Comparison of ENCODE assay signal across 9 cellular contexts in genomic region chr1:29282924-29283803, GRCh38. TPM values are rescaled to one million over a fixed set of nuclear protein-coding genes. Genes with fewer than 3 reads are reported as not detected.
DNase-seq lines count a peak whose midpoint lies in the region; ATAC-seq and TF ChIP-seq lines count a peak whose summit lies in the region.
"Had no signal": no experiment of that assay in that cellular context is flagged by ENCODE, and none has a peak within 500 bp of the region (broad histone marks: within the 10 kb centered on the region; RNA-seq: fewer than 3 reads in every experiment).

No MANE protein-coding gene starts in this region.

- peaks cover 5% of the 10 kb centered on the region for H3K4me1 ChIP-seq in CD4-positive, alpha-beta memory T cell (ENCODE audit: insufficient read depth, low read length)
- H3K4me1 ChIP-seq in HAP-1: peaks cover 5% of the 10 kb centered on the region
- H3K4me1 ChIP-seq in foreskin keratinocyte: peaks cover 13% of the 10 kb centered on the region
- H3K4me1 ChIP-seq in spleen: peaks cover 0 to 12% (median 0%) of the 10 kb centered on the region in 6 donors
- no peaks in the 10 kb centered on the region for H3K4me1 ChIP-seq in prostate gland (replicated peaks)
- H3K4me1 ChIP-seq: uterus had no signal

- no peaks in the 10 kb centered on the region for H3K27me3 ChIP-seq in CD4-positive, alpha-beta memory T cell (ENCODE audit: insufficient read depth, low read length)
- no peaks in the 10 kb centered on the region for H3K27me3 ChIP-seq in HAP-1 (ENCODE audit: low read depth)
- H3K27me3 ChIP-seq in foreskin keratinocyte: no peaks in the 10 kb centered on the region
- peaks cover 0 to 15% (median 0%) of the 10 kb centered on the region in 7 donors for H3K27me3 ChIP-seq in spleen (replicated peaks in 1 of 7)
- H3K27me3 ChIP-seq in prostate gland (replicated peaks; ENCODE audit: insufficient read depth): no peaks in the 10 kb centered on the region
- H3K27me3 ChIP-seq: uterus had no signal

- TF ChIP-seq POLR2A in spleen (IDR thresholded peaks at IDR 0.05) (no peak), prostate gland (IDR thresholded peaks at IDR 0.05) (no peak)

- H3K4me1 Mint-ChIP-seq in CD4-positive, alpha-beta memory T cell: peaks cover 4 to 5% (median 4%) of the 10 kb centered on the region in 4 donors
- peaks cover 4% of the 10 kb centered on the region for H3K4me1 Mint-ChIP-seq in T-helper 1 cell treated with Interleukin-12 subunit alpha and Interleukin-12 subunit beta and Interleukin-4 antibody, amounts not matched to agents 30 μg/mL and 1 μg/mL, for 36 hours (ENCODE audit: low read depth)

- ATAC-seq in foreskin keratinocyte: peak; percentile 68

- TF ChIP-seq CTCF in foreskin keratinocyte (conservative IDR thresholded peaks at IDR 0.05) (no peak), spleen (IDR thresholded peaks at IDR 0.05 in 8 of 11, conservative IDR thresholded peaks at IDR 0.05 in 3 of 11) (no peak), prostate gland (IDR thresholded peaks at IDR 0.05) (no peak)

- H3K4me3 ChIP-seq in CD4-positive, alpha-beta memory T cell (ENCODE audit: low read length in 2 of 2): no peak overlapping the region
- H3K4me3 ChIP-seq in HAP-1: no peak overlapping the region
- peak overlapping the region in 1 of 8 donors; percentile 14 for H3K4me3 ChIP-seq in spleen
- no peak overlapping the region for H3K4me3 ChIP-seq in prostate gland
- H3K4me3 ChIP-seq: uterus had no signal

- 23 to 33% (median 27%) methylated on average over 15 to 16 of the region's 16 CpGs for WGBS in spleen, 5 donors
- 48% methylated on average over 16 of the region's 16 CpGs for WGBS in prostate gland

- H3K27me3 Mint-ChIP-seq in CD4-positive, alpha-beta memory T cell: peaks cover 4 to 5% of the 10 kb centered on the region in 2 donors
- peaks cover 2% of the 10 kb centered on the region for H3K27me3 Mint-ChIP-seq in T-helper 1 cell treated with Interleukin-12 subunit alpha and Interleukin-12 subunit beta and Interleukin-4 antibody, amounts not matched to agents 30 μg/mL and 1 μg/mL, for 36 hours (ENCODE audit: low read depth)

- no peaks in the 10 kb centered on the region for H3K9me3 ChIP-seq in CD4-positive, alpha-beta memory T cell (ENCODE audit: control insufficient read depth in 1 of 2, low read length in 2 of 2)
- H3K9me3 ChIP-seq in HAP-1 (no peaks in the 10 kb centered on the region), spleen (no peaks in the 10 kb centered on the region), prostate gland (no peaks in the 10 kb centered on the region)
- H3K9me3 ChIP-seq: uterus had no signal

- intact Hi-C loops in CD4-positive, alpha-beta memory T cell (cut with micrococcal nuclease): no loop called here
- intact Hi-C loops in spleen (cut with DNase I; ENCODE audit: low total_unique reads) (no loop called here), prostate gland (cut with DNase I) (no loop called here)

- in situ Hi-C loops in HAP-1 (cut with MboI; ENCODE audit: low sequenced_read_pairs): no loop called here

- no peak overlapping the region for H3K27ac ChIP-seq in CD4-positive, alpha-beta memory T cell (ENCODE audit: low read depth, low read length)
- no peak overlapping the region for H3K27ac ChIP-seq in foreskin keratinocyte
- peak overlapping the region in 1 of 8 donors; percentile 3 for H3K27ac ChIP-seq in spleen
- no peak overlapping the region for H3K27ac ChIP-seq in prostate gland
- H3K27ac ChIP-seq: uterus had no signal

- POLR2A ChIA-PET in CD4-positive, alpha-beta memory T cell (lab: Charles Lee; ENCODE audit: partially characterized antibody): no interaction called here

- H3K4me3 Mint-ChIP-seq in CD4-positive, alpha-beta memory T cell: peak overlapping the region in 7 of 8 donors; percentile 1 to 79 (median 54)
- H3K4me3 Mint-ChIP-seq in T-helper 1 cell treated with Interleukin-12 subunit alpha and Interleukin-12 subunit beta and Interleukin-4 antibody, amounts not matched to agents 30 μg/mL and 1 μg/mL, for 36 hours: peak overlapping the region; percentile 13

- peak overlapping the region in 1 of 7 donors; percentile 22 for H3K27ac Mint-ChIP-seq in CD4-positive, alpha-beta memory T cell
- peak overlapping the region; percentile 36 for H3K27ac Mint-ChIP-seq in T-helper 1 cell treated with Interleukin-12 subunit alpha and Interleukin-12 subunit beta and Interleukin-4 antibody, amounts not matched to agents 30 μg/mL and 1 μg/mL, for 36 hours

- H3K36me3 ChIP-seq in CD4-positive, alpha-beta memory T cell (ENCODE audit: insufficient read depth, low read length): no peaks in the 10 kb centered on the region
- H3K36me3 ChIP-seq in HAP-1 (replicated peaks): peaks cover 31% of the 10 kb centered on the region
- H3K36me3 ChIP-seq in spleen: no peaks in the 10 kb centered on the region
- H3K36me3 ChIP-seq in prostate gland: peaks cover 0 to 4% of the 10 kb centered on the region in 2 donors
- H3K36me3 ChIP-seq: uterus had no signal

- no peaks in the 10 kb centered on the region for H3K36me3 Mint-ChIP-seq in CD4-positive, alpha-beta memory T cell
- no peaks in the 10 kb centered on the region for H3K36me3 Mint-ChIP-seq in T-helper 1 cell treated with Interleukin-12 subunit alpha and Interleukin-12 subunit beta and Interleukin-4 antibody, amounts not matched to agents 30 μg/mL and 1 μg/mL, for 36 hours (ENCODE audit: low read depth)

- DNase-seq in CD4-positive, alpha-beta memory T cell: no peak
- peak; percentile 66 to 95 for DNase-seq in HAP-1 (ENCODE audit: low spot score in 2 of 2)
- DNase-seq in foreskin keratinocyte: peak in 1 of 2 donors; percentile 54
- DNase-seq in retina: peak; percentile 55
- no peak for DNase-seq in spleen
- no peak for DNase-seq in prostate gland (ENCODE audit: low spot score)
- no peak for DNase-seq in T-helper 9 cell

- H3K9me3 Mint-ChIP-seq in CD4-positive, alpha-beta memory T cell: no peaks in the 10 kb centered on the region
- no peaks in the 10 kb centered on the region for H3K9me3 Mint-ChIP-seq in T-helper 1 cell treated with Interleukin-12 subunit alpha and Interleukin-12 subunit beta and Interleukin-4 antibody, amounts not matched to agents 30 μg/mL and 1 μg/mL, for 36 hours

- CTCF ChIA-PET in CD4-positive, alpha-beta memory T cell (lab: Charles Lee; ENCODE audit: partially characterized antibody): no interaction called here

RNA-seq across cellular contexts. Expression of gene PTPRU, which starts 46.8 kb away (rescaled TPM):
- total RNA-seq in CD4-positive, alpha-beta memory T cell: under 1 TPM in 1 of 2 experiments, not detected in 1; 0.38 TPM
- not detected for polyA plus RNA-seq in CD4-positive, alpha-beta memory T cell
- 16.1 and 17.5 TPM in 2 replicates for total RNA-seq in foreskin keratinocyte
- 8.6 and 9.4 TPM in 2 replicates for polyA plus RNA-seq in foreskin keratinocyte
- 10 to 100 TPM in 2 of 7 donors, 1 to 10 TPM in 5; 4.3 to 10.8 (median 6.1) TPM for total RNA-seq in spleen
- 1 to 10 TPM in 2 of 3 donors, under 1 TPM in 1; 1.00 to 3.1 (median 1.7) TPM for polyA plus RNA-seq in spleen
- total RNA-seq in prostate gland: 10 to 100 TPM; 49.9 to 60.5 TPM

RNA-seq across cellular contexts. Expression of gene MECR, which starts 52.4 kb away (rescaled TPM):
- total RNA-seq in CD4-positive, alpha-beta memory T cell: 10 to 100 TPM; 15.8 to 17.1 TPM
- 10 to 100 TPM; 12.0 to 12.6 TPM for polyA plus RNA-seq in CD4-positive, alpha-beta memory T cell
- total RNA-seq in foreskin keratinocyte (30.5 and 35.7 TPM in 2 replicates), spleen (10 to 100 TPM in 4 of 7 donors, 1 to 10 TPM in 3; 6.4 to 25.4 (median 12.9) TPM), prostate gland (10 to 100 TPM; 17.7 to 49.3 TPM)
- polyA plus RNA-seq in foreskin keratinocyte (31.7 and 33.6 TPM in 2 replicates), spleen (10 to 100 TPM; 14.3 to 18.3 (median 17.8) TPM)

Comparison
In these comparisons a context has a peak if more than half of its experiments do, and no peak if none do; other contexts are left out.
1. DNase-seq: peak in HAP-1 (2 of 2) and retina (single experiment); none in CD4-positive, alpha-beta memory T cell (0 of 5), spleen (single experiment), prostate gland (single experiment) and T-helper 9 cell (single experiment).